ENCODE assay signal across 12 cellular contexts in the genomic region with DNA sequence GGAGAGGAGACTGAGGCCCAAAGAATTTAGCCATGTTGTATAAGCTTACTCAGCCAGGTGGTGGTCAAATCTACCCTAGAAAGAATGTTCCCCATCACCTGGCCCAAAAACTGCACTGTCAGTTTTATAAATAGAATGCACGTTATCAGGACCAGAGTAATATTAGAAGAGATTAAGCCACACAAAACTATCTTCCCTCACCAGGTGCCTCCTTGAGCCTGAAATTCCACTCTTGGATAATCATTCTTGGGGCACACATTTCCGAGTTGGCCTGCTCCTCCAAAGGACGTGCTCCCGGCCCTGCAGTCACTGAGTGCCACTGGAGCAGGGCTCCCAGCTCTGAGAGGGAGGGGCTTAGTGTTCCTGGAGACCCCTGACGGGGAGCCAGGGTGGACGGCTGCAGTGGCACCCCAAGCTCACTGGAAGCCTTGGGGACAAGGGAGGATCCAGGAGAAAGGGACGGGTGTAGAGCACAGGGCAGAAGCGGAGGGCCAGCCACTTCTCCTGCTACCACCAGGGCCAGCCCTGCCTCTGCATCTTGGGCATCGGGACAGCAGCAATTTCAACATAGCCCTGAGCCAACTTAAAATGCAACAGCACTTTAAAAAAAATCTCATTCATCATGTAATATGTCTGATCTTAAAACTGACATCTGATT.
"Had no signal": no experiment of that assay in that cellular context is flagged by ENCODE, and none has a peak within 500 bp of the region (broad histone marks: within the 10 kb centered on the region; RNA-seq: fewer than 3 reads in every experiment).

No MANE protein-coding gene starts in this region.

- H3K36me3 ChIP-seq: esophagus squamous epithelium had no signal

- ATAC-seq: activated CD8-positive, alpha-beta memory T cell treated with anti-CD3 and anti-CD28 coated beads, Interleukin-2, amount 10 ng/mL, durations not matched to agents 7 days and 5 days; SK-N-SH treated with all-trans-retinoic acid at 6 μM for 48 hours had no signal

- H3K4me1 ChIP-seq: esophagus squamous epithelium, testis had no signal

- H3K27me3 ChIP-seq: esophagus squamous epithelium, testis had no signal

- H3K9me3 ChIP-seq: esophagus squamous epithelium, testis had no signal

- FAIRE-seq: endothelial cell of umbilical vein, kidney had no signal

- H3K27ac ChIP-seq: esophagus squamous epithelium, testis had no signal

- DNase-seq: activated CD4-positive, alpha-beta memory T cell treated with anti-CD3 and anti-CD28 coated beads for 36 hours; activated CD8-positive, alpha-beta memory T cell treated with anti-CD3 and anti-CD28 coated beads, Interleukin-2, amount 10 ng/mL, durations not matched to agents 7 days and 5 days; activated T-cell treated with anti-CD3 and anti-CD28 coated beads, Interleukin-2, amount 50 U/mL, for 1 hour; cortex of kidney; effector CD8-positive, alpha-beta T cell; esophagus squamous epithelium; kidney; retina; T-helper 1 cell; testis had no signal

- H3K4me3 ChIP-seq: esophagus squamous epithelium, testis had no signal
